In the genomic region with DNA sequence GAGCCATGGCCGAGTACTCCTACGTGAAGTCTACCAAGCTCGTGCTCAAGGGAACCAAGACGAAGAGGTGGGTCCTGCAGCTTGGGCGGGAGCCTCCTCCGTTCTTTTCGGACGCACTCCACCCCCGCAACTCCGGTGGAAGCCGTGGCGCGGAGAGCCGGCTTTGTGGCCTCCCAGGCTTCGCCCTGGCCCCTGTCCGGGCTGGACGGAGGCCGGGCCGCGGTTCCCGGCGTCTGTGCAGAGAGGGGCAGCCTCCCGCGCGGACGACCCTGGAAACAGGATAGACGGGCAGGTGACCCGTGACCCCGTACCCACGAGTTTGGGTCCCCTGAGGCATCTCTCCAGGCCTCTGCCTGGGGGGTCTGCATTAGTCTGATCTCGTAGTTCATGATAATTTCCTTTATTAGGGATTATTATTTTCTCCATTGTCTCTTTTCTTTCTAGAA, we compare ENCODE assay signal across 8 cellular contexts. TPM values are rescaled to one million over a fixed set of nuclear protein-coding genes. Genes with fewer than 3 reads are reported as not detected.
DNase-seq lines count a peak whose midpoint lies in the region; ATAC-seq and TF ChIP-seq lines count a peak whose summit lies in the region.

No MANE protein-coding gene starts in this region.

- peak in 1 of 2 donors; percentile 31 for ATAC-seq in natural killer cell treated with Interleukin-12 subunit alpha and Interleukin-12 subunit beta and Interleukin-15 and Interleukin-18, amount 100 ng/mL, for 72 hours
- ATAC-seq in HG02588 (IDR thresholded peaks at IDR 0.05; ENCODE audit: unreplicated experiment): no peak

- TF ChIP-seq CTCF in CD14-positive monocyte (IDR thresholded peaks at IDR 0.05): no peak
- no peak for TF ChIP-seq CTCF in coronary artery (IDR thresholded peaks at IDR 0.05)
- TF ChIP-seq CTCF in GM20000 (IDR thresholded peaks at IDR 0.05; ENCODE audit: extremely low read depth, missing control alignments): no peak

- peak overlapping the region; percentile 95 for H3K4me3 ChIP-seq in coronary artery

- DNase-seq in CD14-positive monocyte (ENCODE audit: low spot score) (no peak), coronary artery (ENCODE audit: low spot score) (no peak), kidney tubule cell (ENCODE audit: low spot score) (no peak), GM20000 (ENCODE audit: low spot score) (no peak)
- no peak for DNase-seq in natural killer cell treated with Interleukin-12 subunit alpha and Interleukin-12 subunit beta and Interleukin-15 and Interleukin-18, amount 100 ng/mL, for 72 hours (ENCODE audit: low spot score)
- no peak for DNase-seq in activated CD4-positive, alpha-beta T cell treated with anti-CD3 and anti-CD28 coated beads, Interleukin-2, amount 50 U/mL, for 48 hours

- intact Hi-C loops in CD14-positive monocyte (cut with micrococcal nuclease): no loop called here

- H3K9me3 Mint-ChIP-seq in CD14-positive monocyte: peaks cover 7 to 14% (median 10%) of the 10 kb centered on the region in 7 donors
- H3K9me3 Mint-ChIP-seq in IgD-negative memory B cell: peaks cover 4 to 10% (median 4%) of the 10 kb centered on the region in 3 donors
- H3K9me3 Mint-ChIP-seq in natural killer cell treated with Interleukin-12 subunit alpha and Interleukin-12 subunit beta and Interleukin-15 and Interleukin-18, amount 100 ng/mL, for 72 hours: peaks cover 2% of the 10 kb centered on the region

- peak overlapping the region; percentile 80 to 93 for H3K27ac ChIP-seq in coronary artery

- peak overlapping the region; percentile 94 to 99 (median 96) for H3K27ac Mint-ChIP-seq in CD14-positive monocyte
- peak overlapping the region; percentile 81 to 98 (median 95) for H3K27ac Mint-ChIP-seq in IgD-negative memory B cell
- H3K27ac Mint-ChIP-seq in natural killer cell treated with Interleukin-12 subunit alpha and Interleukin-12 subunit beta and Interleukin-15 and Interleukin-18, amount 100 ng/mL, for 72 hours: peak overlapping the region; percentile 84 to 92

- peaks cover 18 to 34% of the 10 kb centered on the region in 2 donors for H3K36me3 Mint-ChIP-seq in CD14-positive monocyte
- H3K36me3 Mint-ChIP-seq in IgD-negative memory B cell: peaks cover 12% of the 10 kb centered on the region
- H3K36me3 Mint-ChIP-seq in natural killer cell treated with Interleukin-12 subunit alpha and Interleukin-12 subunit beta and Interleukin-15 and Interleukin-18, amount 100 ng/mL, for 72 hours: peaks cover 24% of the 10 kb centered on the region

- H3K4me3 Mint-ChIP-seq in CD14-positive monocyte (peak overlapping the region; percentile 93 to 97), IgD-negative memory B cell (peak overlapping the region; percentile 92 to 100 (median 93))
- peak overlapping the region; percentile 99 for H3K4me3 Mint-ChIP-seq in natural killer cell treated with Interleukin-12 subunit alpha and Interleukin-12 subunit beta and Interleukin-15 and Interleukin-18, amount 100 ng/mL, for 72 hours

- H3K4me1 Mint-ChIP-seq in CD14-positive monocyte (peaks cover 35% of the 10 kb centered on the region), IgD-negative memory B cell (peaks cover 27 to 39% (median 32%) of the 10 kb centered on the region in 3 donors)
- H3K4me1 Mint-ChIP-seq in natural killer cell treated with Interleukin-12 subunit alpha and Interleukin-12 subunit beta and Interleukin-15 and Interleukin-18, amount 100 ng/mL, for 72 hours (ENCODE audit: low read depth in 2 of 2): peaks cover 36 to 44% of the 10 kb centered on the region in 2 donors

- H3K27me3 Mint-ChIP-seq in CD14-positive monocyte (ENCODE audit: low read depth in 3 of 3) (peaks cover 3 to 10% (median 5%) of the 10 kb centered on the region in 3 donors), IgD-negative memory B cell (no peaks in the 10 kb centered on the region)
- H3K27me3 Mint-ChIP-seq in natural killer cell treated with Interleukin-12 subunit alpha and Interleukin-12 subunit beta and Interleukin-15 and Interleukin-18, amount 100 ng/mL, for 72 hours: no peaks in the 10 kb centered on the region

RNA-seq across cellular contexts. Expression of gene FRG1, which starts 0.4 kb away (rescaled TPM):
- polyA plus RNA-seq in CD14-positive monocyte (10 to 100 TPM; 45.8 to 46.0 TPM), IgD-negative memory B cell (59.3 TPM)
- total RNA-seq in natural killer cell treated with Interleukin-12 subunit alpha and Interleukin-12 subunit beta and Interleukin-15 and Interleukin-18, amount 100 ng/mL, for 72 hours: 10 to 100 TPM; 27.5 to 51.5 TPM
